ENCODE assay signal across 8 cellular contexts in the genomic region with DNA sequence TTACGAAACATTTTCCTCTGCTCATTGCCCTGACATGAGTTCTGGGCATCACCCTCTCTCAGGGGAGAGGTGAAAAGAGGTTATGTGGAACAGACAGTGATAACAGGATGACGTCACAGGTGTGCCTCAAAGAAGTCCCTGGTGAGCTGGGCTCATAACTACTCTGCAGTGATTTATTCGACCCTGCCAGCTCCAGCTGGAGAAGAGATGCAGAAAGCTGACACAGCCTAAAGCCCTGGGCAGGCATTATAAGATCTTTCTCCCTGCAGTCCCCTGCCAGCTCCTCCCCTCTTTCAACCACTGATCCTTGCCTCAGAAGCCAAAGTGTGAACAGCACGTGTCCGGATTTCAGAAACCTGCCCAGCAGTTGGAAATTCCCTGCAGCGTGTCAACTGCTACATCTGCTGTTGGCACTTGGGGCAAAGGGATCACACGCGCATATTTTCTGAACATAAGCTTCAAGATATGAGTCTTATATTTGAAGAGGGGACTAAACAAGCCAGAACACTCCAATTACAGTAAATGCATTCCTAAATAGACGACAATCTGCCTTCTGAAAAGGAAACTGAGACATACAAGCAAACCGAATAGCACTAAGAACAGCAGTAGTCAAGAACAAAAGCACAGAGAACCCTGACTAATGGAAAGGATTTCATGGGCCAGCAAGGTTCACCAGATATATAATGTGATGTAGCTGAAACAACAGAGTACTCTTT.
DNase-seq lines count a peak whose midpoint lies in the region; ATAC-seq, FAIRE-seq and TF ChIP-seq lines count a peak whose summit lies in the region.

No MANE protein-coding gene starts in this region.

- no peaks in the 10 kb centered on the region for H3K9me3 Mint-ChIP-seq in activated naive CD4-positive, alpha-beta T cell treated with anti-CD3 and anti-CD28 coated beads for 36 hours

- no peaks in the 10 kb centered on the region for H3K27me3 ChIP-seq in BLaER1 treated with 17β-estradiol and CSF1 and Interleukin-3, amounts not matched to agents 10 nM and 100 nM
- no peaks in the 10 kb centered on the region for H3K27me3 ChIP-seq in keratinocyte (ENCODE audit: control insufficient read depth, extremely low read depth, insufficient read depth, low read length)

- H3K4me1 ChIP-seq in BLaER1 treated with 17β-estradiol and CSF1 and Interleukin-3, amounts not matched to agents 10 nM and 100 nM = peaks cover 18 to 44% (median 32%) of the 10 kb centered on the region in 10 experiments; a peak in 19 of 20 replicates
- H3K4me1 ChIP-seq in keratinocyte (ENCODE audit: control insufficient read depth, extremely low read depth, insufficient read depth, low read length) = peaks cover 43% of the 10 kb centered on the region

- H3K4me1 Mint-ChIP-seq in activated naive CD4-positive, alpha-beta T cell treated with anti-CD3 and anti-CD28 coated beads for 36 hours (ENCODE audit: low read depth) = peaks cover 42% of the 10 kb centered on the region

- H2AFZ ChIP-seq in keratinocyte (ENCODE audit: control insufficient read depth, low read length) = no peak overlapping the region

- peak overlapping the region in 8 of 11 experiments; percentile 35 to 67 (median 56); a peak in 16 of 22 replicates for H3K4me2 ChIP-seq in BLaER1 treated with 17β-estradiol and CSF1 and Interleukin-3, amounts not matched to agents 10 nM and 100 nM
- H3K4me2 ChIP-seq in keratinocyte (ENCODE audit: control insufficient read depth, extremely low read depth, insufficient read depth, low read depth, low read length) = peak overlapping the region; percentile 3

- H3K9me3 ChIP-seq in BLaER1 treated with 17β-estradiol and CSF1 and Interleukin-3, amounts not matched to agents 10 nM and 100 nM (replicated peaks in 1 of 11) = peaks cover 0 to 12% (median 11%) of the 10 kb centered on the region in 11 experiments; a peak in 18 of 22 replicates
- H3K9me3 ChIP-seq in keratinocyte (ENCODE audit: control insufficient read depth, low read depth, low read length) = no peaks in the 10 kb centered on the region

- peaks cover 0 to 24% (median 10%) of the 10 kb centered on the region in 11 experiments; a peak in 11 of 22 replicates for H4K20me1 ChIP-seq in BLaER1 treated with 17β-estradiol and CSF1 and Interleukin-3, amounts not matched to agents 10 nM and 100 nM
- H4K20me1 ChIP-seq in keratinocyte (ENCODE audit: control insufficient read depth, extremely low read depth, insufficient read depth, low read length) = no peaks in the 10 kb centered on the region

- peak; percentile 75 for DNase-seq in activated naive CD4-positive, alpha-beta T cell treated with anti-CD3 and anti-CD28 coated beads for 36 hours
- no peak for DNase-seq in keratinocyte (ENCODE audit: low read depth, low spot score)
- DNase-seq in stimulated activated CD8-positive, alpha-beta memory T cell treated with anti-CD3 and anti-CD28 coated beads, Interleukin-15, amount 100 ng/mL, for 4 hours (ENCODE audit: low read depth in 2 of 2) = peak; percentile 38 to 48
- no peak for DNase-seq in mesenteric fat pad (ENCODE audit: low spot score)
- DNase-seq in RKO (ENCODE audit: low spot score) = no peak
- DNase-seq in hypothalamus (lab: John Stamatoyannopoulos, UW) = no peak

- peak overlapping the region in 1 of 11 experiments; percentile 12; a peak in 1 of 22 replicates for H3K9ac ChIP-seq in BLaER1 treated with 17β-estradiol and CSF1 and Interleukin-3, amounts not matched to agents 10 nM and 100 nM
- H3K9ac ChIP-seq in keratinocyte (ENCODE audit: control insufficient read depth, extremely low read depth, insufficient read depth, low read length) = peak overlapping the region; percentile 10

- dilution Hi-C loops in keratinocyte (cut with MboI; ENCODE audit: extremely low pct_ligation_motif_present, low sequenced_read_pairs) = no loop called here

- intact Hi-C loops in activated naive CD4-positive, alpha-beta T cell treated with anti-CD3 and anti-CD28 coated beads for 36 hours (cut with micrococcal nuclease) = loop anchor here (1.0 to 2.0 kb wide), 2 partner anchors 8 to 134 kb away; no protein-coding TSS in a partner anchor

- peak overlapping the region; percentile 46 for H3K4me3 Mint-ChIP-seq in activated naive CD4-positive, alpha-beta T cell treated with anti-CD3 and anti-CD28 coated beads for 36 hours

- peaks cover 35 to 81% (median 47%) of the 10 kb centered on the region in 11 experiments for H3K36me3 ChIP-seq in BLaER1 treated with 17β-estradiol and CSF1 and Interleukin-3, amounts not matched to agents 10 nM and 100 nM
- peaks cover 0 to 3% of the 10 kb centered on the region in 2 experiments for H3K36me3 ChIP-seq in keratinocyte (ENCODE audit: control insufficient read depth in 2 of 2, extremely low read depth in 1 of 2, insufficient read depth in 2 of 2, low read length in 2 of 2)

- peak; percentile 80 for FAIRE-seq in keratinocyte (lab: Jason Lieb, UNC)

- TF ChIP-seq CTCF in keratinocyte (optimal IDR thresholded peaks at IDR 0.05 in 1 of 3, IDR thresholded peaks at IDR 0.05 in 1 of 3, conservative IDR thresholded peaks at IDR 0.05 in 1 of 3; ENCODE audit: extremely low read depth in 1 of 3, insufficient read depth in 2 of 3, low read length in 3 of 3) = peak in 1 of 3 experiments; percentile 2

- H3K4me3 ChIP-seq in BLaER1 treated with 17β-estradiol and CSF1 and Interleukin-3, amounts not matched to agents 10 nM and 100 nM = no peak overlapping the region
- no peak overlapping the region for H3K4me3 ChIP-seq in keratinocyte (ENCODE audit: control insufficient read depth in 2 of 3, extremely low read depth in 1 of 3, insufficient read depth in 2 of 3, low read depth in 1 of 3, low read length in 3 of 3)

- peak; percentile 70 for ATAC-seq in HG03439 (IDR thresholded peaks at IDR 0.05; ENCODE audit: unreplicated experiment)

- peaks cover 8% of the 10 kb centered on the region for H3K36me3 Mint-ChIP-seq in activated naive CD4-positive, alpha-beta T cell treated with anti-CD3 and anti-CD28 coated beads for 36 hours (ENCODE audit: low read depth)

- H3K27me3 Mint-ChIP-seq in activated naive CD4-positive, alpha-beta T cell treated with anti-CD3 and anti-CD28 coated beads for 36 hours (ENCODE audit: low read depth) = no peaks in the 10 kb centered on the region

- no peaks in the 10 kb centered on the region for H3K9me1 ChIP-seq in keratinocyte (ENCODE audit: control insufficient read depth, extremely low read depth, insufficient read depth, low read length)

- CTCF ChIA-PET in activated naive CD4-positive, alpha-beta T cell treated with anti-CD3 and anti-CD28 coated beads for 36 hours (lab: Charles Lee) = interaction anchor here (0.6 to 3.0 kb wide), 13 partner anchors 8 to 168 kb away, joined by 3 to 19 read pairs (median 3); no protein-coding TSS in a partner anchor

- H3K79me2 ChIP-seq in keratinocyte (ENCODE audit: control insufficient read depth, insufficient read depth, low read length) = no peaks in the 10 kb centered on the region

- no peak overlapping the region for H3K27ac ChIP-seq in BLaER1 treated with 17β-estradiol and CSF1 and Interleukin-3, amounts not matched to agents 10 nM and 100 nM
- peak overlapping the region; percentile 23 for H3K27ac ChIP-seq in keratinocyte (ENCODE audit: control insufficient read depth, insufficient read depth, low read length)

- H3K27ac Mint-ChIP-seq in activated naive CD4-positive, alpha-beta T cell treated with anti-CD3 and anti-CD28 coated beads for 36 hours = peak overlapping the region; percentile 79

Comparison
In these comparisons a context has a peak if more than half of its experiments do, and no peak if none do; other contexts are left out.
1. DNase-seq: peak in activated naive CD4-positive, alpha-beta T cell treated with anti-CD3 and anti-CD28 coated beads for 36 hours (single experiment) and stimulated activated CD8-positive, alpha-beta memory T cell treated with anti-CD3 and anti-CD28 coated beads, Interleukin-15, amount 100 ng/mL, for 4 hours (2 of 2); none in keratinocyte (single experiment), mesenteric fat pad (single experiment), RKO (single experiment) and hypothalamus (0 of 51).